In genomic region chr2:28153851-28154250, GRCh38 we compare ENCODE assay signal across 14 cellular contexts.
"Had no signal": no experiment of that assay in that cellular context is flagged by ENCODE, and none has a peak within 500 bp of the region (broad histone marks: within the 10 kb centered on the region; RNA-seq: fewer than 3 reads in every experiment).

No MANE protein-coding gene starts in this region.

- H3K27me3 ChIP-seq: adrenal gland, body of pancreas, gastroesophageal sphincter had no signal

- H3K36me3 ChIP-seq: adrenal gland, gastroesophageal sphincter had no signal

- H3K4me3 ChIP-seq: adrenal gland, body of pancreas, gastroesophageal sphincter, skin epidermis had no signal

- H3K27ac ChIP-seq: adrenal gland, body of pancreas, epithelial cell of prostate, gastroesophageal sphincter, parathyroid adenoma had no signal

- H3K4me1 ChIP-seq: adrenal gland, gastroesophageal sphincter, parathyroid adenoma had no signal

- H3K9me3 ChIP-seq: body of pancreas had no signal

- ATAC-seq: body of pancreas; effector memory CD8-positive, alpha-beta T cell; gastroesophageal sphincter had no signal

- DNase-seq: activated B cell treated with CpG ODN at 0.5 μM for 24 hours; activated CD4-positive, alpha-beta T cell treated with anti-CD3 and anti-CD28 coated beads, Interleukin-2, amount 10 ng/mL, durations not matched to agents 7 days and 5 days; activated naive CD4-positive, alpha-beta T cell treated with anti-CD3 and anti-CD28 coated beads, Interleukin-2, amount 50 U/mL, for 16 hours; activated T-cell treated with anti-CD3 and anti-CD28 coated beads for 4 hours; adrenal gland; body of pancreas; effector memory CD8-positive, alpha-beta T cell; stimulated activated naive CD4-positive, alpha-beta T cell; substantia nigra; trophoblast cell had no signal
